ENCODE assay signal across 1 cellular context in the genomic region with DNA sequence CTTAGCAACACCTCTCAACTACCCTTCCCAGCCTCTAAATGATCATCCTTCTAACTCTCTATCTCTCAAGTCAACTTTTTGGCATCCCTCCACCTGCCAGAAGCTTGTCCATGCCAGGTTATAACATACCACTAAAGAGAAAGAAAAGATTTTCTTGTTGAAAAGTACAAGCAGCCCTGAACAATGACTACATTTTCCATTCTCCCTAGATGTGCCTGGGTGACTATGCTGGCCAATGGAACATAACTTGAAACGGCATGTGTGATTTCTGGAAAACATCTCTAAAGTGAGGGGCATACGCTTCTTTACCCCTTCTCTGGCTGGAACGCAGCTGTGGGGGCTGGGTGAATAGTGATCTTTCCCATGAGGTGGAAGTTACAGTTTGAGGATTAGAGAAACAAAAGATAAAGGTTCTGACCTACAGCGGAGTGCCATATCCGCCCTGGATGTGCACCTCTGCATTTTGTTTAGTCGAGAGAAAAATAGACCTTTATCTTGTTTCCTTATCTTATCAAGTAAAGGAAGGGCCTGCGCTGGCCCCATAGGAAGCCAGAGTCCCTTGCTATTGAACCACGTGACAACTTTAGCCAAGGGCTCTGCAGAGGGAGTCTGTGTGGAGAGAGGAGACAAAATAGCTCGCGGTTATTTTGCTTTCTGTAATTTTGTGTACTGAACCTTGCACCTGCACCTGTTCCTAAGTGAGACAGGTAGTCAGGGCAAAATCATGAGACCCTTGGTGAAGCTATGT.
TF ChIP-seq lines count a peak whose summit lies in the region.

No MANE protein-coding gene starts in this region.

TF ChIP-seq in HepG2, 621 proteins besides CTCF, POLR2A, EP300 and RAD21 (continued from another document):
- TF ChIP-seq, protein P1, sequence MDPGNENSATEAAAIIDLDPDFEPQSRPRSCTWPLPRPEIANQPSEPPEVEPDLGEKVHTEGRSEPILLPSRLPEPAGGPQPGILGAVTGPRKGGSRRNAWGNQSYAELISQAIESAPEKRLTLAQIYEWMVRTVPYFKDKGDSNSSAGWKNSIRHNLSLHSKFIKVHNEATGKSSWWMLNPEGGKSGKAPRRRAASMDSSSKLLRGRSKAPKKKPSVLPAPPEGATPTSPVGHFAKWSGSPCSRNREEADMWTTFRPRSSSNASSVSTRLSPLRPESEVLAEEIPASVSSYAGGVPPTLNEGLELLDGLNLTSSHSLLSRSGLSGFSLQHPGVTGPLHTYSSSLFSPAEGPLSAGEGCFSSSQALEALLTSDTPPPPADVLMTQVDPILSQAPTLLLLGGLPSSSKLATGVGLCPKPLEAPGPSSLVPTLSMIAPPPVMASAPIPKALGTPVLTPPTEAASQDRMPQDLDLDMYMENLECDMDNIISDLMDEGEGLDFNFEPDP (CRISPR knock-in tag; conservative IDR thresholded peaks at IDR 0.05): no peak
- TF ChIP-seq ARNT2 (CRISPR knock-in tag; IDR thresholded peaks at IDR 0.05; ENCODE audit: low read depth) (no peak), ZNF598 (CRISPR knock-in tag; IDR thresholded peaks at IDR 0.05; ENCODE audit: borderline replicate concordance) (no peak)
TF ChIP-seq in HepG2: peak in this region for 0.
